Comparison of ENCODE assay signal across 8 cellular contexts in genomic region chr2:148926291-148926961, GRCh38. TPM values are rescaled to one million over a fixed set of nuclear protein-coding genes. Genes with fewer than 3 reads are reported as not detected.
DNase-seq lines count a peak whose midpoint lies in the region; ATAC-seq and TF ChIP-seq lines count a peak whose summit lies in the region.

No MANE protein-coding gene starts in this region.

- H3K27ac ChIP-seq in A673 (ENCODE audit: low read depth, low read length, poor library complexity, severe bottlenecking), result no peak overlapping the region
- peak overlapping the region in 1 of 10 donors; percentile 14 for H3K27ac ChIP-seq in heart right ventricle
- no peak overlapping the region for H3K27ac ChIP-seq in sigmoid colon

- H3K4me3 ChIP-seq in A673 (ENCODE audit: low read depth, low read length, poor library complexity, severe bottlenecking), result no peak overlapping the region
- H3K4me3 ChIP-seq in heart right ventricle, result peak overlapping the region in 4 of 10 donors; percentile 13 to 46 (median 22)
- no peak overlapping the region for H3K4me3 ChIP-seq in sigmoid colon

- no peaks in the 10 kb centered on the region for H3K27me3 ChIP-seq in A673 (replicated peaks; ENCODE audit: insufficient read depth, low read depth, low read length, poor library complexity)
- H3K27me3 ChIP-seq in heart right ventricle, result no peaks in the 10 kb centered on the region
- H3K27me3 ChIP-seq in sigmoid colon, result no peaks in the 10 kb centered on the region

- peak; percentile 83 for TF ChIP-seq CTCF in A673 (conservative IDR thresholded peaks at IDR 0.05; ENCODE audit: low read depth, low read length)
- peak in 8 of 9 donors; percentile 23 to 62 (median 54) for TF ChIP-seq CTCF in heart right ventricle (IDR thresholded peaks at IDR 0.05)
- peak in 3 of 4 experiments; percentile 14 to 38 (median 16) for TF ChIP-seq CTCF in sigmoid colon (IDR thresholded peaks at IDR 0.05)

- intact Hi-C loops in A673 (cut with micrococcal nuclease; ENCODE audit: unreplicated experiment), result loop anchor here (5.0 kb wide), 1 partner anchor 66 kb away; no protein-coding TSS in a partner anchor
- intact Hi-C loops in heart right ventricle (cut with DNase I), result no loop called here
- intact Hi-C loops in sigmoid colon (cut with DNase I), result no loop called here

- no peak for TF ChIP-seq POLR2A in sigmoid colon (IDR thresholded peaks at IDR 0.05)

- no peak for TF ChIP-seq EP300 in sigmoid colon (IDR thresholded peaks at IDR 0.05)

- ATAC-seq in GM18499 (IDR thresholded peaks at IDR 0.05; ENCODE audit: insufficient read depth, unreplicated experiment) (peak; percentile 59), HG02973 (IDR thresholded peaks at IDR 0.05; ENCODE audit: unreplicated experiment) (peak; percentile 92), heart right ventricle (peak in 3 of 8 donors; percentile 45 to 62 (median 55))

- H3K9me3 ChIP-seq in A673 (ENCODE audit: low read depth, low read length, poor library complexity, severe bottlenecking) (no peaks in the 10 kb centered on the region), heart right ventricle (no peaks in the 10 kb centered on the region), sigmoid colon (no peaks in the 10 kb centered on the region)

- H3K4me1 ChIP-seq in A673 (ENCODE audit: insufficient read depth, low read length, poor library complexity, severe bottlenecking) (peaks cover 11% of the 10 kb centered on the region), heart right ventricle (peaks cover 0 to 11% (median 0%) of the 10 kb centered on the region in 9 donors), sigmoid colon (no peaks in the 10 kb centered on the region)

- no TSS peak for BruUV-seq in A673 (replicated peaks; lab: Mats Ljungman, UMichigan)

- 60 to 72% methylated on average over 33 of the region's 33 CpGs for whole genome bisulfite sequencing in heart right ventricle, 2 donors
- 62 to 73% methylated on average over 33 of the region's 33 CpGs for WGBS in sigmoid colon, 2 donors

- no peaks in the 10 kb centered on the region for H3K36me3 ChIP-seq in A673 (ENCODE audit: insufficient read depth, low read length, poor library complexity, severe bottlenecking)
- H3K36me3 ChIP-seq in heart right ventricle, result no peaks in the 10 kb centered on the region
- no peaks in the 10 kb centered on the region for H3K36me3 ChIP-seq in sigmoid colon

- DNase-seq in A673 (ENCODE audit: low spot score) (peak; percentile 61), OCI-M1 (lab: John Stamatoyannopoulos, UW) (peak; percentile 77), heart right ventricle (peak in 1 of 2 donors; percentile 27), sigmoid colon (no peak), OCI-M2 (lab: John Stamatoyannopoulos, UW; ENCODE audit: unreplicated experiment) (no peak)
- DNase-seq in activated naive CD4-positive, alpha-beta T cell (lab: John Stamatoyannopoulos, UW), result peak in 3 of 4 experiments; percentile 3 to 40 (median 4)

- POLR2A ChIA-PET in A673 (lab: Charles Lee; ENCODE audit: low non-redundant PET), result no interaction called here

- CTCF ChIA-PET in A673 (lab: Charles Lee), result no interaction called here

RNA-seq across cellular contexts. Expression of gene KIF5C, which starts 51.4 kb away (rescaled TPM):
- total RNA-seq in A673 (2021) (0.58 and 0.74 TPM in 2 replicates), heart right ventricle (under 1 TPM; 0.21 to 0.94 (median 0.43) TPM), sigmoid colon (10 to 100 TPM in 1 of 4 donors, 1 to 10 TPM in 3; 7.3 to 11.1 (median 7.9) TPM)
- polyA plus RNA-seq in heart right ventricle (under 1 TPM; 0.25 to 0.44 TPM), sigmoid colon (1 to 10 TPM in 2 of 3 donors, under 1 TPM in 1; 0.23 to 2.1 (median 1.2) TPM)

Comparison
In these comparisons a context has a peak if more than half of its experiments do, and no peak if none do; other contexts are left out.
1. DNase-seq: peak in A673 (single experiment), OCI-M1 (single experiment) and activated naive CD4-positive, alpha-beta T cell (3 of 4); none in sigmoid colon (single experiment) and OCI-M2 (single experiment).
2. CTCF ChIP-seq: peak in every context shown above with its lines; median percentile 83 in A673; 54 in heart right ventricle; 16 in sigmoid colon.